Comparison of ENCODE assay signal across 8 cellular contexts in the genomic region with DNA sequence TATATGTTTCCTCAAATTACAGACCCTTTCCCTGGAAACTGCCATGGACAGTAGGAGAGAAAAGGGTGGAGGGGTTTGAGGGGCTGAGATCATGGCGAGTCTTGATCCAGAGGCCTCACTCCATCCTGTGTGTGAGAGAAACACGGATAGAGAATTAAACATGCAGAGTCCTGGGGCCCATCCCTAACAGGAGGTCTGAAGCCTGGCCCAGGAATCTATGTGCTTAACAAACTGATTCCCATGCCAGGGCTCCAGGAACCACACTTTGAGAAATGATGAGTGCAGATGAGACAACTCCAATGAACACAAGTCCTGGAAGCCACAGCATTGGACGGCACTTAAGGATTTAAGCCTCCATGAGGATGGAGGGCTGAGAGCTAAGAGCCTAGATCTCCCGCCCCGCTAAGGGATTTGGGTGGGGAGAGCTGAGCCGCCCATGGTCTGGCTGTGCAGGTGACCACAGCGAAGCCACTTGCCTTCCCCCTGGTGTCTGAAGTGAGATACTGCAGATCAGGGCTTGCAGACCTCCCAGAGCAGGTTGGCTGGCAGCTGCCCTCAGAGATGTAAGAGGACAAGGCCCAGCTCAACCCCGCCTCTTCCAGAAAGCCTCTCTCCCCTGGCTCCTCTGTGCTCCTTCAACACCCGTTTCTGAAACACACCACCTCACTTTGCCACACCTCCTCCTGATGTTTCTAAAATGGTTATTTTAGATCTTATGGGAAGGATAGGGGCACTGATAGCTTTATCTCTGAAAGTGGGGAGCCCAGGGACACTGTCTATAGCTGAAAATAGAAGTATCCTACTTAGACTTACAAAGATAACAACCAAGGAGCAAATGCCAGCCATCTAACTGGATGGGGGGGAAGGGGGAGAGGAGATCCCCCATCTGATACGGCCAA.
DNase-seq lines count a peak whose midpoint lies in the region; ATAC-seq and TF ChIP-seq lines count a peak whose summit lies in the region.

No MANE protein-coding gene starts in this region.

- H3K4me1 ChIP-seq in NT2/D1 (ENCODE audit: insufficient read depth, insufficient read length): peaks cover 2% of the 10 kb centered on the region

- in situ Hi-C loops in astrocyte of the cerebellum (cut with HindIII; ENCODE audit: low sequenced_read_pairs): no loop called here

- H3K36me3 ChIP-seq in NT2/D1 (ENCODE audit: insufficient read depth, insufficient read length, low read length): no peaks in the 10 kb centered on the region

- TF ChIP-seq CTCF in astrocyte of the cerebellum (IDR thresholded peaks at IDR 0.05; ENCODE audit: low read depth, low read length, missing control alignments): peak; percentile 79

- peaks cover 1% of the 10 kb centered on the region for H3K27me3 ChIP-seq in NT2/D1 (ENCODE audit: insufficient read depth, insufficient read length)

- ATAC-seq in GM19025 (IDR thresholded peaks at IDR 0.05; ENCODE audit: low read depth, unreplicated experiment) (peak; percentile 72), HG03135 (IDR thresholded peaks at IDR 0.05; ENCODE audit: unreplicated experiment) (peak; percentile 66)

- H3K4me3 ChIP-seq in NT2/D1 (ENCODE audit: insufficient read length, low read depth): no peak overlapping the region
- H3K4me3 ChIP-seq in astrocyte of the cerebellum (ENCODE audit: low read depth, low read length): no peak overlapping the region

- peak; percentile 69 for DNase-seq in DMS114 treated with DMSO at 0.1 percent for 48 hours (lab: John Stamatoyannopoulos, UW; ENCODE audit: unreplicated experiment)
- peak; percentile 57 for DNase-seq in NT2/D1 (ENCODE audit: low read depth, low spot score)
- no peak for DNase-seq in astrocyte of the cerebellum (ENCODE audit: low read depth)
- DNase-seq in islet precursor cell: peak; percentile 95
- DNase-seq in stimulated activated CD8-positive, alpha-beta memory T cell treated with anti-CD3 and anti-CD28 coated beads, Interleukin-12 subunit alpha, Interleukin-12 subunit beta, amount 100 ng/mL, for 1 hour (ENCODE audit: low read depth): peak; percentile 3
- DNase-seq in NCI-H1105 (lab: John Stamatoyannopoulos, UW): no peak

- no peaks in the 10 kb centered on the region for H3K9me3 ChIP-seq in NT2/D1 (ENCODE audit: insufficient read depth, low read length)

- H3K9ac ChIP-seq in NT2/D1 (ENCODE audit: insufficient read length, low read depth): no peak overlapping the region

Comparison
In these comparisons a context has a peak if more than half of its experiments do, and no peak if none do; other contexts are left out.
1. DNase-seq: peak in DMS114 treated with DMSO at 0.1 percent for 48 hours (single experiment), NT2/D1 (single experiment), islet precursor cell (single experiment) and stimulated activated CD8-positive, alpha-beta memory T cell treated with anti-CD3 and anti-CD28 coated beads, Interleukin-12 subunit alpha, Interleukin-12 subunit beta, amount 100 ng/mL, for 1 hour (single experiment); none in astrocyte of the cerebellum (single experiment) and NCI-H1105 (single experiment).